In genomic region chr11:1011320-1011698, GRCh38 we compare ENCODE assay signal across 25 cellular contexts. TPM values are rescaled to one million over a fixed set of nuclear protein-coding genes. Genes with fewer than 3 reads are reported as not detected.
"Had no signal": no experiment of that assay in that cellular context is flagged by ENCODE, and none has a peak within 500 bp of the region (broad histone marks: within the 10 kb centered on the region; RNA-seq: fewer than 3 reads in every experiment).

No MANE protein-coding gene starts in this region.

- H3K4me3 ChIP-seq: Peyer's patch, SJCRH30 had no signal

- H3K4me3 Mint-ChIP-seq: activated CD4-positive, alpha-beta memory T cell treated with anti-CD3 and anti-CD28 coated beads for 36 hours; activated CD4-positive, alpha-beta T cell treated with anti-CD3 and anti-CD28 coated beads, Interleukin-2, amount 10 ng/mL, durations not matched to agents 7 days and 5 days; activated naive CD4-positive, alpha-beta T cell treated with anti-CD3 and anti-CD28 coated beads, Interleukin-2, amount 50 U/mL, for 24 hours; central memory CD8-positive, alpha-beta T cell had no signal

- H3K27ac Mint-ChIP-seq: activated CD4-positive, alpha-beta memory T cell treated with anti-CD3 and anti-CD28 coated beads for 36 hours; activated CD4-positive, alpha-beta T cell treated with anti-CD3 and anti-CD28 coated beads, Interleukin-2, amount 10 ng/mL, durations not matched to agents 7 days and 5 days; activated naive CD4-positive, alpha-beta T cell treated with anti-CD3 and anti-CD28 coated beads, Interleukin-2, amount 50 U/mL, for 24 hours had no signal

- H3K4me1 ChIP-seq: Peyer's patch had no signal

- H3K9me3 Mint-ChIP-seq: activated CD4-positive, alpha-beta memory T cell treated with anti-CD3 and anti-CD28 coated beads for 36 hours; activated CD4-positive, alpha-beta T cell treated with anti-CD3 and anti-CD28 coated beads, Interleukin-2, amount 10 ng/mL, durations not matched to agents 7 days and 5 days; activated naive CD4-positive, alpha-beta T cell treated with anti-CD3 and anti-CD28 coated beads, Interleukin-2, amount 50 U/mL, for 24 hours; central memory CD8-positive, alpha-beta T cell had no signal

- H3K4me1 Mint-ChIP-seq: activated CD4-positive, alpha-beta T cell treated with anti-CD3 and anti-CD28 coated beads, Interleukin-2, amount 10 ng/mL, durations not matched to agents 7 days and 5 days had no signal

- H3K27me3 ChIP-seq: Peyer's patch, SJCRH30 had no signal

- H3K9ac ChIP-seq: SK-N-SH had no signal

- H3K9me3 ChIP-seq: Peyer's patch, SJCRH30, SK-N-SH had no signal

- H3K27ac ChIP-seq: Peyer's patch, RWPE1, SJCRH30, VCaP had no signal

- DNase-seq: activated CD4-positive, alpha-beta memory T cell treated with anti-CD3 and anti-CD28 coated beads for 36 hours; activated CD4-positive, alpha-beta T cell treated with anti-CD3 and anti-CD28 coated beads, Interleukin-2, amount 10 ng/mL, durations not matched to agents 7 days and 5 days; activated CD4-positive, CD25-positive, alpha-beta regulatory T cell; activated naive CD4-positive, alpha-beta T cell; activated T-cell treated with anti-CD3 and anti-CD28 coated beads, Interleukin-2, amount 50 U/mL, for 1 hour; aorta; Kasumi-1; KBM-7; NCI-H1105 treated with DMSO at 0.1 percent for 48 hours; NCI-H2081 treated with DMSO at 0.1 percent for 48 hours; NCI-H446 treated with DMSO at 0.1 percent for 48 hours; NCI-H526 treated with DMSO at 0.1 percent for 48 hours; NCI-H82; Peyer's patch; Right ventricle myocardium superior; SJCRH30; SK-N-SH; T-helper 1 cell had no signal

- H3K4me2 ChIP-seq: SK-N-SH had no signal

- H3K27me3 Mint-ChIP-seq: activated CD4-positive, alpha-beta memory T cell treated with anti-CD3 and anti-CD28 coated beads for 36 hours; activated CD4-positive, alpha-beta T cell treated with anti-CD3 and anti-CD28 coated beads, Interleukin-2, amount 10 ng/mL, durations not matched to agents 7 days and 5 days; activated naive CD4-positive, alpha-beta T cell treated with anti-CD3 and anti-CD28 coated beads, Interleukin-2, amount 50 U/mL, for 24 hours; central memory CD8-positive, alpha-beta T cell had no signal

RNA-seq across cellular contexts. Expression of gene MUC6, which starts 25.2 kb away (rescaled TPM):
- total RNA-seq: activated CD4-positive, alpha-beta memory T cell treated with anti-CD3 and anti-CD28 coated beads for 36 hours; activated CD4-positive, alpha-beta T cell treated with anti-CD3 and anti-CD28 coated beads, Interleukin-2, amount 10 ng/mL, durations not matched to agents 7 days and 5 days; activated CD8-positive, alpha-beta memory T cell treated with anti-CD3 and anti-CD28 coated beads for 36 hours; aorta; bronchial epithelial cell; Peyer's patch; Right ventricle myocardium superior; SJCRH30; T-helper 2 cell treated with Interferon-gamma antibody and Interleukin-4, amounts not matched to agents 100 ng/mL and 5 ng/mL, for 36 hours had no signal
- polyA plus RNA-seq: SK-N-SH had no signal
